ENCODE assay signal across 8 cellular contexts in genomic region chr11:46117842-46118241, GRCh38. TPM values are rescaled to one million over a fixed set of nuclear protein-coding genes. Genes with fewer than 3 reads are reported as not detected.
DNase-seq lines count a peak whose midpoint lies in the region; ATAC-seq, FAIRE-seq and TF ChIP-seq lines count a peak whose summit lies in the region.

No MANE protein-coding gene starts in this region.

- no peak for FAIRE-seq in A549 (lab: Jason Lieb, UNC)

- H3K9ac ChIP-seq in SK-N-MC (ENCODE audit: insufficient read length), result peak overlapping the region; percentile 65

- no peak for TF ChIP-seq EP300 in A549 (IDR thresholded peaks at IDR 0.05)

- no peak overlapping the region for H3K27ac ChIP-seq in A549
- H3K27ac ChIP-seq in SK-N-MC, result peak overlapping the region; percentile 74; the same call in 1 of the 2 replicates

- CTCF ChIA-PET in A549 (lab: Yijun Ruan, JAX), result interaction anchor here (0.5 to 0.7 kb wide), 2 partner anchors 34 to 147 kb away, joined by 3 to 4 read pairs; no protein-coding TSS in a partner anchor

- peak overlapping the region; percentile 93 for H3K4me2 ChIP-seq in A549

- H3K4me3 ChIP-seq in A549, result no peak overlapping the region
- H3K4me3 ChIP-seq in GM08714 (ENCODE audit: low read length), result peak overlapping the region; percentile 83; the same call in 1 of the 2 replicates
- peak overlapping the region; percentile 97 for H3K4me3 ChIP-seq in SK-N-MC
- H3K4me3 ChIP-seq in fibroblast of pulmonary artery (replicated peaks; ENCODE audit: low read depth, low read length), result peak overlapping the region; percentile 82

- H3K36me3 ChIP-seq in SK-N-MC (ENCODE audit: insufficient read depth, low read length), result no peaks in the 10 kb centered on the region

- peaks cover 28% of the 10 kb centered on the region for H3K4me1 ChIP-seq in A549

- no peak for TF ChIP-seq POLR2A in A549 (IDR thresholded peaks at IDR 0.05; ENCODE audit: low read length)

- ATAC-seq in A549 (no peak), HG02840 (IDR thresholded peaks at IDR 0.05; ENCODE audit: low FRiP score, unreplicated experiment) (no peak)

- POLR2A ChIA-PET in A549 (lab: Yijun Ruan, JAX), result no interaction called here

- peak; percentile 45 for TF ChIP-seq CTCF in A549 (IDR thresholded peaks at IDR 0.05)
- peak; percentile 45 for TF ChIP-seq CTCF in fibroblast of pulmonary artery (IDR thresholded peaks at IDR 0.05; ENCODE audit: low read length, missing control alignments)

- DNase-seq in A549 (ENCODE audit: low read depth in 1 of 2, low spot score in 1 of 2) (no peak), SK-N-MC (ENCODE audit: low read depth, low spot score) (no peak), fibroblast of pulmonary artery (ENCODE audit: low read depth) (peak; percentile 21), ecto neural progenitor cell (ENCODE audit: low spot score) (no peak), NCI-H2171 treated with DMSO at 0.1 percent for 48 hours (lab: John Stamatoyannopoulos, UW) (no peak), NCI-H1417 (lab: John Stamatoyannopoulos, UW) (no peak)

- no peak for TF ChIP-seq RAD21 in A549 (conservative IDR thresholded peaks at IDR 0.05 in 1 of 2, IDR thresholded peaks at IDR 0.05 in 1 of 2)

- H3K9me3 ChIP-seq in A549, result no peaks in the 10 kb centered on the region
- H3K9me3 ChIP-seq in SK-N-MC (ENCODE audit: low read depth, low read length), result no peaks in the 10 kb centered on the region

TF ChIP-seq in A549, 52 proteins besides CTCF, POLR2A, EP300 and RAD21:
- TF ChIP-seq CHD4 (IDR thresholded peaks at IDR 0.05; ENCODE audit: borderline replicate concordance) (no peak), EHMT2 (IDR thresholded peaks at IDR 0.05; ENCODE audit: low read depth) (no peak), KDM5A (IDR thresholded peaks at IDR 0.05) (no peak), FOXS1 (CRISPR knock-in tag; IDR thresholded peaks at IDR 0.05) (no peak), GATA3 (IDR thresholded peaks at IDR 0.05; ENCODE audit: borderline replicate concordance) (no peak), MAX (IDR thresholded peaks at IDR 0.05) (no peak), PHF8 (IDR thresholded peaks at IDR 0.05; ENCODE audit: borderline replicate concordance, low read depth) (no peak), CBX8 (IDR thresholded peaks at IDR 0.05) (no peak), ZNF302 (CRISPR knock-in tag; IDR thresholded peaks at IDR 0.05) (no peak), ZSCAN20 (CRISPR knock-in tag; IDR thresholded peaks at IDR 0.05) (no peak), FOSB (CRISPR knock-in tag; IDR thresholded peaks at IDR 0.05) (no peak), NPAS2 (CRISPR knock-in tag; IDR thresholded peaks at IDR 0.05; ENCODE audit: borderline replicate concordance) (no peak), USF2 (IDR thresholded peaks at IDR 0.05) (no peak)
- TF ChIP-seq, protein P1, sequence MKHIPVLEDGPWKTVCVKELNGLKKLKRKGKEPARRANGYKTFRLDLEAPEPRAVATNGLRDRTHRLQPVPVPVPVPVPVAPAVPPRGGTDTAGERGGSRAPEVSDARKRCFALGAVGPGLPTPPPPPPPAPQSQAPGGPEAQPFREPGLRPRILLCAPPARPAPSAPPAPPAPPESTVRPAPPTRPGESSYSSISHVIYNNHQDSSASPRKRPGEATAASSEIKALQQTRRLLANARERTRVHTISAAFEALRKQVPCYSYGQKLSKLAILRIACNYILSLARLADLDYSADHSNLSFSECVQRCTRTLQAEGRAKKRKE (CRISPR knock-in tag; IDR thresholded peaks at IDR 0.05; ENCODE audit: low read depth), result no peak

RNA-seq across cellular contexts. Expression of gene PHF21A, which starts 3.4 kb away (rescaled TPM):
- polyA plus RNA-seq in A549 (2011; rRNA removed) (29.8 and 31.9 TPM in 2 replicates), A549 (2017; fragmentation: RNase III; extraction: RNeasy Plus Mini Kit Qiagen cat#74134 plus additional on column Dnase treatment) (16.4 to 21.0 TPM (median 20.0 TPM) in 3 replicates)
- polyA plus RNA-seq in A549 (2012; cell fraction: cytosol; rRNA removed), result 10.6 and 12.7 TPM in 2 replicates
- polyA plus RNA-seq in A549 (2012; cell fraction: nucleus; rRNA removed), result 26.2 and 36.5 TPM in 2 replicates
- polyA minus RNA-seq in A549 (2011; rRNA and poly(A)+ RNA removed), result 20.3 and 24.7 TPM in 2 replicates
